In genomic region chr1:222643937-222644648, GRCh38 we compare ENCODE assay signal across 1 cellular context.
TF ChIP-seq lines count a peak whose summit lies in the region.

No MANE protein-coding gene starts in this region.

TF ChIP-seq in SK-N-SH, 30 proteins besides CTCF, POLR2A, EP300 and RAD21 (continued from another document):
- TF ChIP-seq IRF3 (IDR thresholded peaks at IDR 0.05; ENCODE audit: low read depth, low read length) = no peak
- TF ChIP-seq YY1 (IDR thresholded peaks at IDR 0.05; ENCODE audit: low read depth) = peak; percentile 50; the same call in 1 of the 2 replicates
- no peak for TF ChIP-seq RXRA (IDR thresholded peaks at IDR 0.05; ENCODE audit: borderline replicate concordance, low read depth)
- peak; percentile 78 for TF ChIP-seq MXI1 (IDR thresholded peaks at IDR 0.05; ENCODE audit: low read depth, low read length)
- TF ChIP-seq USF1 (IDR thresholded peaks at IDR 0.05; ENCODE audit: borderline replicate concordance, low read depth) = 0 out of 2 replicates have a peak, but pooled peaks have one; percentile 4
- TF ChIP-seq GABPA (IDR thresholded peaks at IDR 0.05; ENCODE audit: low read depth) = peak; percentile 82
- peak; percentile 92 for TF ChIP-seq POLR2AphosphoS5 (IDR thresholded peaks at IDR 0.05; ENCODE audit: low read depth, low read length)
- no peak for TF ChIP-seq TEAD4 (IDR thresholded peaks at IDR 0.05; ENCODE audit: borderline replicate concordance, insufficient read depth)
- peak; percentile 22; the same call in 1 of the 2 replicates for TF ChIP-seq NFIC (IDR thresholded peaks at IDR 0.05; ENCODE audit: borderline replicate concordance)
- peak; percentile 26; the same call in 1 of the 2 replicates for TF ChIP-seq MAX (IDR thresholded peaks at IDR 0.05; ENCODE audit: low read depth)
- peak; percentile 73; the same call in 1 of the 2 replicates for TF ChIP-seq SIN3A (IDR thresholded peaks at IDR 0.05; ENCODE audit: borderline replicate concordance, low read depth, low read length)
- TF ChIP-seq GATA2 (CRISPR knock-in tag; IDR thresholded peaks at IDR 0.05) = no peak
- TF ChIP-seq PBX3 (IDR thresholded peaks at IDR 0.05) = peak; percentile 55
- TF ChIP-seq CHD2 (IDR thresholded peaks at IDR 0.05; ENCODE audit: low read length, partially characterized antibody) = peak; percentile 89
- TF ChIP-seq RFX5 (IDR thresholded peaks at IDR 0.05; ENCODE audit: low read length) = peak; percentile 53; the same call in 1 of the 2 replicates
- TF ChIP-seq RCOR1 (IDR thresholded peaks at IDR 0.05; ENCODE audit: low read length) = 0 out of 2 replicates have a peak, but pooled peaks have one; percentile 31
